In genomic region chr16:87671715-87672270, GRCh38 we compare ENCODE assay signal across 1 cellular context.
TF ChIP-seq lines count a peak whose summit lies in the region.

No MANE protein-coding gene starts in this region.

TF ChIP-seq in H1, 55 proteins besides CTCF, POLR2A, EP300 and RAD21 (continued from another document):
- no peak for TF ChIP-seq JUN (IDR thresholded peaks at IDR 0.05; ENCODE audit: low read depth, low read length)
- TF ChIP-seq KDM4A (IDR thresholded peaks at IDR 0.05; ENCODE audit: low read depth, low read length, severe bottlenecking): no peak
- no peak for TF ChIP-seq CHD2 (IDR thresholded peaks at IDR 0.05; ENCODE audit: low read length)
- TF ChIP-seq RNF2 (IDR thresholded peaks at IDR 0.05; ENCODE audit: borderline replicate concordance, low read depth, low read length, missing control alignments, poor library complexity, severe bottlenecking): no peak
- TF ChIP-seq ZNF274 (IDR thresholded peaks at IDR 0.05; ENCODE audit: borderline replicate concordance, extremely low read depth, low read length): no peak
- TF ChIP-seq GTF2F1 (IDR thresholded peaks at IDR 0.05; ENCODE audit: borderline replicate concordance, low read depth, low read length): no peak
- no peak for TF ChIP-seq USF2 (IDR thresholded peaks at IDR 0.05; ENCODE audit: low read length)
- TF ChIP-seq MAX (IDR thresholded peaks at IDR 0.05): no peak
- no peak for TF ChIP-seq POU5F1 (IDR thresholded peaks at IDR 0.05; ENCODE audit: low read depth, low read length)
- no peak for TF ChIP-seq KDM1A (IDR thresholded peaks at IDR 0.05; ENCODE audit: borderline replicate concordance, low read length)
- no peak for TF ChIP-seq EZH2 (IDR thresholded peaks at IDR 0.05; ENCODE audit: low read depth, low read length, severe bottlenecking)
- no peak for TF ChIP-seq CREB1 (IDR thresholded peaks at IDR 0.05)
- no peak for TF ChIP-seq RBBP5 (IDR thresholded peaks at IDR 0.05; ENCODE audit: borderline replicate concordance, low read depth, low read length)
- TF ChIP-seq RXRA (IDR thresholded peaks at IDR 0.05; ENCODE audit: insufficient read depth, low read depth, low read length): no peak
TF ChIP-seq in H1: peak in this region for 0.
